8 cellular contexts compared by ENCODE assay signal in the genomic region with DNA sequence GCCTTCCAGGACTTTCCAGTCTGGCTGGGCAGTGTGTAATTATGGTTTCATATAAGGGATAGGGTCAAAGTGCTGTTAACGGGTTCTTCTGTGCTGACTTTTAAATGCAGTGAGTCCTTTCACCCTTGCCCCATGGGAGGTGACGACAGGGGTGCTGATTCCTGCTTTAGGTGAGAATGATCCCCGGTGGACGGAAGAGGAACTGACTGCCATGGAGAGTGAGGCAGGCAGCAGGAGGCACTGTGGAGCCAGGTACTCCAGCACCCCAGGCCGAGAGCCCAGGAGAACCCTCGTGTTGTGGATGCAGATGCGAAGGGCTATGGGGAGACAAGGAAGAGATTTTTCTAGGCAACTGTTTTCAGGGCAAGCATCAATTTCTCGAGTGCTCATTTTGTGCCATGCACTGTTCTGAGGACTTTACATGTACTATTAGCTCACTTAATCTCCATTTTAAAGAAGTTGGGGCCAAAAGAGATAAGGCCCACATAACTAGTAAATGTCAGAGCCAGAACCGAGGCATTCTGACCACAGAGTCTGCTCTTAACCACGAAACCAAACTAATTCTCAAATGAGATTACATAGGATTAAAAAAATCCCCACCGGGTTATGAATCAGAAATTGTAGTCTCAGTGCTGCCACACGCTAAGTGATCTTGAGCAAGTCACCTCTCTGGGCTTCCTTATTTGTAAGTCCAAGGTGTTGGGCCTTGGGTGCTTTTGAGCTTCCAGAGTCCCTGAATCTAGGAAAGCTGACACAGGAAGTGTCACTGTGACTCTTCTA. TPM values are rescaled to one million over a fixed set of nuclear protein-coding genes. Genes with fewer than 3 reads are reported as not detected.
A peak's percentile ranks its signal among the peaks of the same experiment; 100 is the strongest.
DNase-seq lines count a peak whose midpoint lies in the region; ATAC-seq and TF ChIP-seq lines count a peak whose summit lies in the region.

No MANE protein-coding gene starts in this region.

- no peaks in the 10 kb centered on the region for H3K4me1 ChIP-seq in gastroesophageal sphincter
- H3K4me1 ChIP-seq in testis: no peaks in the 10 kb centered on the region

- no peaks in the 10 kb centered on the region for H3K9me3 Mint-ChIP-seq in HFFc6
- no peaks in the 10 kb centered on the region for H3K9me3 Mint-ChIP-seq in activated CD8-positive, alpha-beta T cell treated with anti-CD3 and anti-CD28 coated beads, Interleukin-2, amount 10 ng/mL, durations not matched to agents 7 days and 5 days (ENCODE audit: insufficient read depth)

- H3K4me3 Mint-ChIP-seq in HFFc6: no peak overlapping the region
- no peak overlapping the region for H3K4me3 Mint-ChIP-seq in activated CD8-positive, alpha-beta T cell treated with anti-CD3 and anti-CD28 coated beads, Interleukin-2, amount 10 ng/mL, durations not matched to agents 7 days and 5 days

- peak overlapping the region; percentile 15; the same call in 1 of the 2 replicates for H3K27ac Mint-ChIP-seq in HFFc6
- H3K27ac Mint-ChIP-seq in activated CD8-positive, alpha-beta T cell treated with anti-CD3 and anti-CD28 coated beads, Interleukin-2, amount 10 ng/mL, durations not matched to agents 7 days and 5 days: peak overlapping the region; percentile 26

- TF ChIP-seq EP300 in gastroesophageal sphincter (IDR thresholded peaks at IDR 0.05): no peak

- peaks cover 28% of the 10 kb centered on the region for H3K36me3 Mint-ChIP-seq in HFFc6 (ENCODE audit: low read depth)
- H3K36me3 Mint-ChIP-seq in activated CD8-positive, alpha-beta T cell treated with anti-CD3 and anti-CD28 coated beads, Interleukin-2, amount 10 ng/mL, durations not matched to agents 7 days and 5 days (ENCODE audit: low read depth): peaks cover 6% of the 10 kb centered on the region

- H3K4me1 Mint-ChIP-seq in HFFc6 (ENCODE audit: low read depth): peaks cover 45% of the 10 kb centered on the region
- peaks cover 27% of the 10 kb centered on the region for H3K4me1 Mint-ChIP-seq in activated CD8-positive, alpha-beta T cell treated with anti-CD3 and anti-CD28 coated beads, Interleukin-2, amount 10 ng/mL, durations not matched to agents 7 days and 5 days (ENCODE audit: low read depth)

- no peak for TF ChIP-seq POLR2A in gastroesophageal sphincter (IDR thresholded peaks at IDR 0.05)
- no peak for TF ChIP-seq POLR2A in testis (IDR thresholded peaks at IDR 0.05)

- H3K9me3 ChIP-seq in gastroesophageal sphincter: no peaks in the 10 kb centered on the region
- H3K9me3 ChIP-seq in testis: no peaks in the 10 kb centered on the region

- CTCF ChIA-PET in activated CD8-positive, alpha-beta T cell treated with anti-CD3 and anti-CD28 coated beads, Interleukin-2, amount 10 ng/mL, durations not matched to agents 7 days and 5 days (lab: Charles Lee): interaction anchor here (0.7 to 10.1 kb wide), 32 partner anchors 8 to 404 kb away, joined by 3 to 162 read pairs (median 4); a partner anchor contains a TSS

- POLR2A ChIA-PET in activated CD8-positive, alpha-beta T cell treated with anti-CD3 and anti-CD28 coated beads, Interleukin-2, amount 10 ng/mL, durations not matched to agents 7 days and 5 days (lab: Charles Lee): interaction anchor here (1.1 to 1.5 kb wide), 3 partner anchors 97 to 186 kb away, joined by 3 read pairs; no protein-coding TSS in a partner anchor

- H3K4me3 ChIP-seq in AG10803 (ENCODE audit: low read length) (no peak overlapping the region), gastroesophageal sphincter (no peak overlapping the region), testis (no peak overlapping the region)

- TF ChIP-seq CTCF in AG10803 (conservative IDR thresholded peaks at IDR 0.05; ENCODE audit: low read length) (peak; percentile 46), HFFc6 (IDR thresholded peaks at IDR 0.05) (peak; percentile 78), gastroesophageal sphincter (IDR thresholded peaks at IDR 0.05) (peak in 1 of 4 experiments; percentile 9), testis (IDR thresholded peaks at IDR 0.05) (peak in 1 of 3 experiments; percentile 20)

- DNase-seq in AG10803 (ENCODE audit: low read depth): peak; percentile 62
- DNase-seq in HFFc6: peak; percentile 21
- peak; percentile 46 for DNase-seq in activated CD8-positive, alpha-beta T cell treated with anti-CD3 and anti-CD28 coated beads, Interleukin-2, amount 10 ng/mL, durations not matched to agents 7 days and 5 days
- peak; percentile 77 for DNase-seq in iPS-NIHi7 (ENCODE audit: extremely low spot score)
- no peak for DNase-seq in testis

- peak; percentile 59 for ATAC-seq in activated CD8-positive, alpha-beta T cell treated with anti-CD3 and anti-CD28 coated beads, Interleukin-2, amount 10 ng/mL, durations not matched to agents 7 days and 5 days
- ATAC-seq in gastroesophageal sphincter: no peak
- no peak for ATAC-seq in HG02840 (IDR thresholded peaks at IDR 0.05; ENCODE audit: low FRiP score, unreplicated experiment)
- ATAC-seq in HG03135 (IDR thresholded peaks at IDR 0.05; ENCODE audit: unreplicated experiment): no peak

- 93% methylated on average over 5 to 7 of the region's 12 CpGs for WGBS in gastroesophageal sphincter (ENCODE audit: low coverage in 1 of 2), 2 donors
- 89 to 94% methylated on average over 12 of the region's 12 CpGs for WGBS in testis, 2 donors

- no peaks in the 10 kb centered on the region for H3K27me3 ChIP-seq in gastroesophageal sphincter
- H3K27me3 ChIP-seq in testis: no peaks in the 10 kb centered on the region

- peaks cover 0 to 62% of the 10 kb centered on the region in 2 donors for H3K36me3 ChIP-seq in gastroesophageal sphincter
- H3K36me3 ChIP-seq in testis (ENCODE audit: low read depth, missing control alignments): no peaks in the 10 kb centered on the region

- H3K27me3 Mint-ChIP-seq in HFFc6 (ENCODE audit: insufficient read depth): peaks cover 2% of the 10 kb centered on the region
- no peaks in the 10 kb centered on the region for H3K27me3 Mint-ChIP-seq in activated CD8-positive, alpha-beta T cell treated with anti-CD3 and anti-CD28 coated beads, Interleukin-2, amount 10 ng/mL, durations not matched to agents 7 days and 5 days (ENCODE audit: low read depth)

- H3K27ac ChIP-seq in gastroesophageal sphincter: no peak overlapping the region
- H3K27ac ChIP-seq in testis: no peak overlapping the region

- intact Hi-C loops in testis (cut with DNase I; ENCODE audit: low total_unique reads): no loop called here

RNA-seq across cellular contexts. Expression of a gene that starts 28.2 kb away (rescaled TPM):
- total RNA-seq in HFFc6 (2021; fragmentation: NEBNext Ultra II Directional; extraction: Animal tissue kit (Norgen Biotek cat#: 25700)): 10 to 100 TPM in 5 of 6 experiments, 1 to 10 TPM in 1; 8.8 to 13.0 (median 11.0) TPM
- 1 to 10 TPM; 8.0 to 9.9 TPM for total RNA-seq in activated CD8-positive, alpha-beta T cell treated with anti-CD3 and anti-CD28 coated beads, Interleukin-2, amount 10 ng/mL, durations not matched to agents 7 days and 5 days
- total RNA-seq in gastroesophageal sphincter (1 to 10 TPM; 2.2 to 7.6 (median 6.1) TPM), testis (10 to 100 TPM; 25.1 to 45.9 TPM)
- 67.6 TPM for polyA plus RNA-seq in testis (ENCODE audit: insufficient read depth, low read depth, low replicate concordance)

RNA-seq across cellular contexts. Expression of a gene that starts 30.3 kb away (rescaled TPM):
- 100 to 1,000 TPM in 4 of 6 experiments, 10 to 100 TPM in 2; 97.8 to 164 (median 107) TPM for total RNA-seq in HFFc6 (2021; fragmentation: NEBNext Ultra II Directional; extraction: Animal tissue kit (Norgen Biotek cat#: 25700))
- 10 to 100 TPM; 43.4 to 46.9 TPM for total RNA-seq in activated CD8-positive, alpha-beta T cell treated with anti-CD3 and anti-CD28 coated beads, Interleukin-2, amount 10 ng/mL, durations not matched to agents 7 days and 5 days
- total RNA-seq in gastroesophageal sphincter: 10 to 100 TPM; 22.3 to 45.7 (median 35.6) TPM
- total RNA-seq in testis: 10 to 100 TPM; 33.1 to 46.0 TPM
- 11.2 TPM for polyA plus RNA-seq in testis (ENCODE audit: insufficient read depth, low read depth, low replicate concordance)
